In the genomic region with DNA sequence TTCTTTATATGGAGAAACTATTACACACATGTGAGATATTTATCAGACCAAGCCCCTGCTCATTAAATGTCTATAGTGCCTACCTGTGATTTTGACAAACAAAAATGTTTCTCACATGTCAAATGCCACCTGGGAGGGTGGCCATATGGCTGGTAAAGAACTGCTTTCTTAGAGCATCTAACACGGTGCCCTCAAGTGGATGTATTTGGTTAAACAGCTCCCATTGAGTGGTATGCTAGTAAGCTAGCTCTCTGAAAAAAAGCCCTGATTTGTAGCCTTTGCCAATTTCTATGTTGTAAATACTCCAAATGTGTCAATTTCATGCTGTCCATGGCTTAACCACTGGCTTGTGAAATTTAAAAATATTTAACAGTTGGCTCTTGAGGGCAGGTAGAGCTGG, we compare ENCODE assay signal across 9 cellular contexts.
A peak's percentile ranks its signal among the peaks of the same experiment; 100 is the strongest.
DNase-seq lines count a peak whose midpoint lies in the region; ATAC-seq and TF ChIP-seq lines count a peak whose summit lies in the region.
"Had no signal": no experiment of that assay in that cellular context is flagged by ENCODE, and none has a peak within 500 bp of the region (broad histone marks: within the 10 kb centered on the region; RNA-seq: fewer than 3 reads in every experiment).

No MANE protein-coding gene starts in this region.

- H3K36me3 ChIP-seq in MM.1S (replicated peaks; ENCODE audit: insufficient read depth, low read length), result no peaks in the 10 kb centered on the region
- no peaks in the 10 kb centered on the region for H3K36me3 ChIP-seq in effector memory CD4-positive, alpha-beta T cell (ENCODE audit: control insufficient read depth, insufficient read depth, low read length)

- no peaks in the 10 kb centered on the region for H3K9me3 ChIP-seq in MM.1S (replicated peaks; ENCODE audit: insufficient read depth, low read length)
- no peaks in the 10 kb centered on the region for H3K9me3 ChIP-seq in effector memory CD4-positive, alpha-beta T cell (ENCODE audit: control insufficient read depth, low read length)

- H3K27ac ChIP-seq in MM.1S (ENCODE audit: low read length), result no peak overlapping the region
- no peak overlapping the region for H3K27ac ChIP-seq in effector memory CD4-positive, alpha-beta T cell (ENCODE audit: insufficient read depth, low read length, poor library complexity, severe bottlenecking)

- ATAC-seq in GM21367 (IDR thresholded peaks at IDR 0.05; ENCODE audit: unreplicated experiment) (peak; percentile 79), esophagus mucosa (peak; percentile 36), HG03571 (IDR thresholded peaks at IDR 0.05; ENCODE audit: unreplicated experiment) (no peak)

- no peaks in the 10 kb centered on the region for H4K20me1 ChIP-seq in MM.1S (ENCODE audit: insufficient read depth, low read length)

- no peak overlapping the region for H3K4me3 ChIP-seq in GM12864 (ENCODE audit: low read depth, low read length)
- H3K4me3 ChIP-seq in MM.1S (ENCODE audit: low read length), result no peak overlapping the region
- no peak overlapping the region for H3K4me3 ChIP-seq in effector memory CD4-positive, alpha-beta T cell (ENCODE audit: insufficient read depth, low read depth, low read length, poor library complexity, severe bottlenecking)

- DNase-seq in GM12864 (ENCODE audit: low read depth) (no peak), MM.1S (peak; percentile 30), CD1c-positive myeloid dendritic cell (ENCODE audit: extremely low spot score) (no peak), GM03348 (ENCODE audit: low spot score) (no peak)
- DNase-seq in effector memory CD4-positive, alpha-beta T cell, result no peak
- DNase-seq: activated T-cell treated with anti-CD3 and anti-CD28 coated beads, Interleukin-2, amount 50 U/mL, for 72 hours had no signal

- H3K79me2 ChIP-seq in MM.1S (ENCODE audit: low read length), result no peaks in the 10 kb centered on the region

- no peak overlapping the region for H2AFZ ChIP-seq in MM.1S (ENCODE audit: low read length)

- H3K9ac ChIP-seq in MM.1S (ENCODE audit: low read length), result no peak overlapping the region

- H3K9me2 ChIP-seq in MM.1S (replicated peaks; ENCODE audit: insufficient read depth, low read length), result no peaks in the 10 kb centered on the region

- no peaks in the 10 kb centered on the region for H3K27me3 ChIP-seq in MM.1S (replicated peaks; ENCODE audit: insufficient read depth, low read length)
- H3K27me3 ChIP-seq in effector memory CD4-positive, alpha-beta T cell (replicated peaks; ENCODE audit: control insufficient read depth, insufficient read depth, low read length, poor library complexity, severe bottlenecking), result peaks cover 3% of the 10 kb centered on the region

- H3K4me1 ChIP-seq in MM.1S (ENCODE audit: low read length), result no peaks in the 10 kb centered on the region
- no peaks in the 10 kb centered on the region for H3K4me1 ChIP-seq in effector memory CD4-positive, alpha-beta T cell (ENCODE audit: control insufficient read depth, insufficient read depth, low read length, poor library complexity, severe bottlenecking)

- no peaks in the 10 kb centered on the region for H3F3A ChIP-seq in MM.1S (ENCODE audit: insufficient read depth, low read length)

- H3K4me2 ChIP-seq in MM.1S (ENCODE audit: low read depth, low read length), result no peak overlapping the region

- peak; percentile 42 for TF ChIP-seq CTCF in GM12864 (IDR thresholded peaks at IDR 0.05; ENCODE audit: low read depth, low read length, missing control alignments)
- peak; percentile 23 for TF ChIP-seq CTCF in MM.1S (IDR thresholded peaks at IDR 0.05; ENCODE audit: low read length)
